ENCODE assay signal across 17 cellular contexts in genomic region chr2:149059822-149060221, GRCh38. TPM values are rescaled to one million over a fixed set of nuclear protein-coding genes. Genes with fewer than 3 reads are reported as not detected.
A peak's percentile ranks its signal among the peaks of the same experiment; 100 is the strongest.
DNase-seq lines count a peak whose midpoint lies in the region; ATAC-seq, FAIRE-seq and TF ChIP-seq lines count a peak whose summit lies in the region.
"Had no signal": no experiment of that assay in that cellular context is flagged by ENCODE, and none has a peak within 500 bp of the region (broad histone marks: within the 10 kb centered on the region; RNA-seq: fewer than 3 reads in every experiment).

No MANE protein-coding gene starts in this region.

- H3K4me1 ChIP-seq in H1 (replicated peaks in 1 of 4; ENCODE audit: control insufficient read depth in 3 of 4, insufficient read depth in 4 of 4, low read length in 3 of 4) (peaks cover 0 to 2% (median 0%) of the 10 kb centered on the region in 4 experiments; a peak in 1 of 7 replicates), mesenchymal stem cell (ENCODE audit: control insufficient read depth, insufficient read depth, low read depth, low read length) (no peaks in the 10 kb centered on the region)
- H3K4me1 ChIP-seq: BLaER1 treated with 17β-estradiol and CSF1 and Interleukin-3, amounts not matched to agents 10 nM and 100 nM; HAP-1 had no signal

- no peak for ATAC-seq in GM21526 (IDR thresholded peaks at IDR 0.05; ENCODE audit: low FRiP score, unreplicated experiment)
- ATAC-seq: CD8-positive, alpha-beta T cell; GM12878; K562 had no signal

- H3K36me3 ChIP-seq in H1 (ENCODE audit: control insufficient read depth in 2 of 4, insufficient read depth in 4 of 4, low read length in 3 of 4) (no peaks in the 10 kb centered on the region), mesenchymal stem cell (ENCODE audit: control insufficient read depth in 1 of 2, insufficient read depth in 2 of 2, low read depth in 1 of 2, low read length in 2 of 2) (no peaks in the 10 kb centered on the region)
- H3K36me3 ChIP-seq: BLaER1 treated with 17β-estradiol and CSF1 and Interleukin-3, amounts not matched to agents 10 nM and 100 nM; HAP-1 had no signal

- H3K4me1 Mint-ChIP-seq in HFFc6 (ENCODE audit: low read depth) (peaks cover 81% of the 10 kb centered on the region), progenitor cell of endocrine pancreas (ENCODE audit: low read depth) (peaks cover 47% of the 10 kb centered on the region), MCF 10A (ENCODE audit: insufficient read depth, unreplicated experiment) (no peaks in the 10 kb centered on the region)
- H3K4me1 Mint-ChIP-seq: B cell had no signal

- TF ChIP-seq RAD21 in H1 (IDR thresholded peaks at IDR 0.05 in 1 of 2, conservative IDR thresholded peaks at IDR 0.05 in 1 of 2; ENCODE audit: low read depth in 2 of 2, low read length in 2 of 2), result no peak

- peaks cover 0 to 2% of the 10 kb centered on the region in 2 experiments for H4K20me1 ChIP-seq in H1 (replicated peaks in 1 of 2; ENCODE audit: control insufficient read depth in 1 of 2, insufficient read depth in 2 of 2, low read length in 2 of 2)
- H4K20me1 ChIP-seq: BLaER1 treated with 17β-estradiol and CSF1 and Interleukin-3, amounts not matched to agents 10 nM and 100 nM had no signal

- no peak for TF ChIP-seq EP300 in H1 (IDR thresholded peaks at IDR 0.05; ENCODE audit: borderline replicate concordance in 1 of 2, low read depth in 2 of 2, low read length in 2 of 2)

- H2AK5ac ChIP-seq in H1 (ENCODE audit: low read depth, low read length), result no peak overlapping the region
- H2AK5ac ChIP-seq in mesenchymal stem cell (ENCODE audit: low read length, severe bottlenecking), result no peak overlapping the region

- H3K9ac ChIP-seq in H1 (replicated peaks in 1 of 4; ENCODE audit: extremely low read depth in 1 of 4, low read depth in 3 of 4, low read length in 3 of 4) (no peak overlapping the region), mesenchymal stem cell (ENCODE audit: low read length) (no peak overlapping the region)
- H3K9ac ChIP-seq: BLaER1 treated with 17β-estradiol and CSF1 and Interleukin-3, amounts not matched to agents 10 nM and 100 nM had no signal

- no peak overlapping the region for H3K4me2 ChIP-seq in H1 (ENCODE audit: insufficient read depth in 1 of 2, low read depth in 2 of 2, low read length in 2 of 2)
- H3K4me2 ChIP-seq in mesenchymal stem cell (ENCODE audit: low read length, poor library complexity, severe bottlenecking), result no peak overlapping the region
- H3K4me2 ChIP-seq: BLaER1 treated with 17β-estradiol and CSF1 and Interleukin-3, amounts not matched to agents 10 nM and 100 nM had no signal

- no peak overlapping the region for H4K91ac ChIP-seq in H1 (replicated peaks; ENCODE audit: insufficient read length, low read length)
- H4K91ac ChIP-seq in mesenchymal stem cell (ENCODE audit: low read length), result no peak overlapping the region

- H3K27ac ChIP-seq in H1 (ENCODE audit: low read depth, low read length), result no peak overlapping the region
- no peak overlapping the region for H3K27ac ChIP-seq in mesenchymal stem cell (ENCODE audit: low read length, poor library complexity, severe bottlenecking)
- H3K27ac ChIP-seq: BLaER1 treated with 17β-estradiol and CSF1 and Interleukin-3, amounts not matched to agents 10 nM and 100 nM; HL-60 had no signal

- no peak for FAIRE-seq in H1 (lab: Jason Lieb, UNC)
- FAIRE-seq: GM12878, K562 had no signal

- no peak for TF ChIP-seq POLR2A in H1 (IDR thresholded peaks at IDR 0.05; ENCODE audit: control extremely low read depth in 1 of 2, low read depth in 2 of 2, low read length in 2 of 2)

- H3K9me3 ChIP-seq in H1 (ENCODE audit: insufficient read depth in 2 of 2, low read depth in 1 of 2, low read length in 1 of 2), result no peaks in the 10 kb centered on the region
- no peaks in the 10 kb centered on the region for H3K9me3 ChIP-seq in mesenchymal stem cell (ENCODE audit: control insufficient read depth, low read length)
- H3K9me3 ChIP-seq: BLaER1 treated with 17β-estradiol and CSF1 and Interleukin-3, amounts not matched to agents 10 nM and 100 nM; HAP-1 had no signal

- H2BK12ac ChIP-seq in H1 (ENCODE audit: low read depth, low read length), result no peak overlapping the region
- H2BK12ac ChIP-seq in mesenchymal stem cell (ENCODE audit: low read length in 2 of 2), result no peak overlapping the region

- H3K79me1 ChIP-seq in H1 (ENCODE audit: low read depth, low read length), result no peaks in the 10 kb centered on the region
- H3K79me1 ChIP-seq in mesenchymal stem cell (replicated peaks; ENCODE audit: low read length, poor library complexity, severe bottlenecking), result no peaks in the 10 kb centered on the region

- CTCF ChIA-PET in H1 (lab: Charles Lee; ENCODE audit: partially characterized antibody), result interaction anchor here (2.0 kb wide), 1 partner anchor 20 kb away, joined by 13 read pairs; the partner anchor contains the start of gene LYPD6B
- CTCF ChIA-PET in MCF 10A (lab: Yijun Ruan, JAX), result interaction anchor here (1.3 kb wide), 1 partner anchor 10 kb away, joined by 5 read pairs; no protein-coding TSS in a partner anchor

- H3K27ac Mint-ChIP-seq in HFFc6 (peak overlapping the region; percentile 58; the same call in 1 of the 2 replicates), progenitor cell of endocrine pancreas (peak overlapping the region; percentile 92), MCF 10A (ENCODE audit: low read depth, unreplicated experiment) (no peak overlapping the region)
- H3K27ac Mint-ChIP-seq: B cell; CD8-positive, alpha-beta T cell had no signal

- H3K27me3 ChIP-seq in H1 (replicated peaks in 1 of 4; ENCODE audit: control insufficient read depth in 3 of 4, extremely low read depth in 1 of 4, insufficient read depth in 3 of 4, low read length in 3 of 4), result no peaks in the 10 kb centered on the region
- peaks cover 0 to 6% of the 10 kb centered on the region in 2 experiments for H3K27me3 ChIP-seq in mesenchymal stem cell (ENCODE audit: control insufficient read depth in 1 of 2, insufficient read depth in 1 of 2, low read length in 2 of 2)
- H3K27me3 ChIP-seq: BLaER1 treated with 17β-estradiol and CSF1 and Interleukin-3, amounts not matched to agents 10 nM and 100 nM had no signal

- H3K23me2 ChIP-seq in H1 (ENCODE audit: low read depth, low read length), result no peaks in the 10 kb centered on the region; the same call in 1 of the 2 replicates

- H3K27me3 Mint-ChIP-seq in HFFc6 (ENCODE audit: insufficient read depth), result no peaks in the 10 kb centered on the region; the same call in none of the 2 replicates
- no peaks in the 10 kb centered on the region for H3K27me3 Mint-ChIP-seq in progenitor cell of endocrine pancreas
- H3K27me3 Mint-ChIP-seq in MCF 10A (ENCODE audit: insufficient read depth, unreplicated experiment), result no peaks in the 10 kb centered on the region

- no peak overlapping the region for H3K56ac ChIP-seq in H1 (replicated peaks; ENCODE audit: insufficient read length, low read depth, low read length)

- no peak overlapping the region for H3K23ac ChIP-seq in H1 (ENCODE audit: insufficient read length)
- no peak overlapping the region for H3K23ac ChIP-seq in mesenchymal stem cell (ENCODE audit: low read length in 2 of 2)

- H3K4me3 ChIP-seq in H1 (ENCODE audit: extremely low read depth in 1 of 4, insufficient read depth in 2 of 4, low read depth in 3 of 4, low read length in 4 of 4) (no peak overlapping the region), mesenchymal stem cell (ENCODE audit: insufficient read depth in 1 of 2, low read depth in 1 of 2, low read length in 2 of 2) (no peak overlapping the region)
- H3K4me3 ChIP-seq: BLaER1 treated with 17β-estradiol and CSF1 and Interleukin-3, amounts not matched to agents 10 nM and 100 nM; GM12878; HAP-1; K562 had no signal

- H3K9me3 Mint-ChIP-seq in HFFc6, result no peaks in the 10 kb centered on the region
- no peaks in the 10 kb centered on the region for H3K9me3 Mint-ChIP-seq in progenitor cell of endocrine pancreas (ENCODE audit: low read depth)
- H3K9me3 Mint-ChIP-seq in MCF 10A (ENCODE audit: unreplicated experiment), result no peaks in the 10 kb centered on the region
- H3K9me3 Mint-ChIP-seq: CD8-positive, alpha-beta T cell had no signal

- no peak overlapping the region for H3K4ac ChIP-seq in H1 (replicated peaks; ENCODE audit: insufficient read length, low read depth, low read length)
- H3K4ac ChIP-seq in mesenchymal stem cell (ENCODE audit: low read depth in 1 of 2, low read length in 2 of 2), result peak overlapping the region in 1 of 2 experiments; percentile 13

- H4K5ac ChIP-seq in H1 (ENCODE audit: insufficient read length, low read depth, low read length), result no peak overlapping the region

- H3K36me3 Mint-ChIP-seq in HFFc6 (ENCODE audit: low read depth), result no peaks in the 10 kb centered on the region
- peaks cover 9% of the 10 kb centered on the region for H3K36me3 Mint-ChIP-seq in progenitor cell of endocrine pancreas (ENCODE audit: insufficient read depth)
- H3K36me3 Mint-ChIP-seq in MCF 10A (ENCODE audit: insufficient read depth, unreplicated experiment), result no peaks in the 10 kb centered on the region
- H3K36me3 Mint-ChIP-seq: CD8-positive, alpha-beta T cell had no signal

- BruUV-seq in MCF 10A (replicated peaks; lab: Mats Ljungman, UMichigan), result no TSS peak

- 63% methylated on average over 1 of the region's 1 CpG; no CpG with 5 or more reads in 1 of the 2 experiments for WGBS in H1 (ENCODE audit: extremely low coverage in 1 of 2, insufficient coverage in 1 of 2, insufficient read length in 1 of 2, insufficient replicate concordance in 2 of 2, low coverage in 1 of 2, low lambda C conversion rate in 2 of 2, missing lambda C conversion rate in 1 of 2), 2 experiments
- WGBS in mesenchymal stem cell, result 56% methylated on average over 1 of the region's 1 CpG

- H2BK20ac ChIP-seq in H1 (ENCODE audit: low read length), result no peak overlapping the region; the same call in 1 of the 2 replicates

- no peaks in the 10 kb centered on the region for H3K79me2 ChIP-seq in H1 (ENCODE audit: control insufficient read depth in 1 of 2, insufficient read depth in 2 of 2, low read length in 2 of 2)

- H2BK120ac ChIP-seq in H1 (replicated peaks; ENCODE audit: low read depth, low read length) (no peak overlapping the region), mesenchymal stem cell (ENCODE audit: low read depth, low read length) (no peak overlapping the region)

- no peak overlapping the region for H3K4me3 Mint-ChIP-seq in HFFc6
- no peak overlapping the region for H3K4me3 Mint-ChIP-seq in progenitor cell of endocrine pancreas (ENCODE audit: low read depth)
- H3K4me3 Mint-ChIP-seq in MCF 10A (ENCODE audit: unreplicated experiment), result no peak overlapping the region
- H3K4me3 Mint-ChIP-seq: B cell; CD8-positive, alpha-beta T cell had no signal

- H2BK5ac ChIP-seq in H1 (ENCODE audit: low read depth, low read length) (0 out of 2 replicates have a peak overlapping the region, but pooled peaks have one; percentile 17), mesenchymal stem cell (ENCODE audit: low read depth, low read length, poor library complexity, severe bottlenecking) (no peak overlapping the region)

- intact Hi-C loops in MCF 10A (cut with micrococcal nuclease), result no loop called here

- TF ChIP-seq CTCF in HFFc6 (IDR thresholded peaks at IDR 0.05) (no peak), H1 (IDR thresholded peaks at IDR 0.05; ENCODE audit: control extremely low read depth in 1 of 3, insufficient read depth in 1 of 3, low read depth in 1 of 3, low read length in 3 of 3) (no peak), progenitor cell of endocrine pancreas (IDR thresholded peaks at IDR 0.05; ENCODE audit: unreplicated experiment) (no peak), MCF 10A (IDR thresholded peaks at IDR 0.05; ENCODE audit: unreplicated experiment) (no peak)

- POLR2A ChIA-PET in H1 (lab: Charles Lee; ENCODE audit: partially characterized antibody), result no interaction called here
- POLR2A ChIA-PET in MCF 10A (lab: Yijun Ruan, JAX), result interaction anchor here (0.9 kb wide), 2 partner anchors 33 to 1388 kb away, joined by 3 read pairs; no protein-coding TSS in a partner anchor

- H4K8ac ChIP-seq in H1 (ENCODE audit: extremely low read depth, insufficient read depth, low read length), result no peak overlapping the region
- peak overlapping the region; percentile 27 for H4K8ac ChIP-seq in mesenchymal stem cell (ENCODE audit: low read length)

- no peak overlapping the region for H2AFZ ChIP-seq in H1 (ENCODE audit: low read length)
- H2AFZ ChIP-seq in mesenchymal stem cell (ENCODE audit: low read depth, low read length), result no peak overlapping the region

- H2BK15ac ChIP-seq in H1 (ENCODE audit: low read length), result no peak overlapping the region
- no peak overlapping the region for H2BK15ac ChIP-seq in mesenchymal stem cell (ENCODE audit: low read depth, poor library complexity, severe bottlenecking)

- H3K18ac ChIP-seq in H1 (ENCODE audit: extremely low read depth, low read length), result no peak overlapping the region
- peak overlapping the region in 1 of 2 experiments; percentile 38 for H3K18ac ChIP-seq in mesenchymal stem cell (ENCODE audit: low read depth in 1 of 2, low read length in 2 of 2)

- DNase-seq in HFFc6 (no peak), H1 (ENCODE audit: low read depth in 1 of 2, low spot score in 2 of 2) (no peak), mesenchymal stem cell (no peak), progenitor cell of endocrine pancreas (ENCODE audit: low spot score, unreplicated experiment) (no peak), MCF 10A (ENCODE audit: unreplicated experiment) (no peak), NCI-H1105 (lab: John Stamatoyannopoulos, UW) (no peak), cerebellar cortex (ENCODE audit: low spot score) (no peak)
- DNase-seq: Calu3; CD8-positive, alpha-beta T cell; DMS79 treated with DMSO at 0.1 percent for 48 hours had no signal

- no peak overlapping the region for H3K14ac ChIP-seq in H1 (ENCODE audit: insufficient read length)
- H3K14ac ChIP-seq in mesenchymal stem cell (ENCODE audit: low read length in 2 of 2), result no peak overlapping the region

RNA-seq across cellular contexts. Expression of gene LYPD6B, which starts 21.3 kb away (rescaled TPM):
- 10 to 100 TPM; 18.3 to 91.5 (median 23.2) TPM for total RNA-seq in HFFc6 (2021; fragmentation: NEBNext Ultra II Directional; extraction: Animal tissue kit (Norgen Biotek cat#: 25700))
- total RNA-seq in H1 (2021; fragmentation: NEBNext Ultra II Directional; extraction: Animal tissue kit (Norgen Biotek cat#: 25700)), result 2.2 and 3.0 TPM in 2 replicates
- 2.5 and 3.5 TPM in 2 replicates for polyA plus RNA-seq in H1 (2011; rRNA removed)
- polyA plus RNA-seq in H1 (2011; cell fraction: cytosol; rRNA removed), result 3.1 TPM
- polyA plus RNA-seq in H1 (2011; cell fraction: nucleus; rRNA removed), result 4.6 TPM
- polyA plus RNA-seq in H1 (2012, experiment 1 of 2), result 2.3 to 3.7 TPM (median 3.5 TPM) in 4 replicates
- 1.2 TPM for polyA plus RNA-seq in H1 (2012, experiment 2 of 2)
- polyA plus RNA-seq in H1 (2013, experiment 1 of 2), result 1.2 TPM
- 1.4 TPM for polyA plus RNA-seq in H1 (2013, experiment 2 of 2)
- 1.4 and 2.0 TPM in 2 replicates for polyA minus RNA-seq in H1 (2011; rRNA and poly(A)+ RNA removed)
- not detected for polyA minus RNA-seq in H1 (2011; cell fraction: cytosol; rRNA and poly(A)+ RNA removed)
- 1.00 TPM for polyA minus RNA-seq in H1 (2011; cell fraction: nucleus; rRNA and poly(A)+ RNA removed)
- 22.6 TPM for polyA plus RNA-seq in mesenchymal stem cell (2013, experiment 1 of 2)
- 21.2 TPM for polyA plus RNA-seq in mesenchymal stem cell (2013, experiment 2 of 2)
- total RNA-seq in progenitor cell of endocrine pancreas (140 TPM in 2 replicates), MCF 10A (2022) (0.37 TPM in 2 replicates)
- total RNA-seq: CD8-positive, alpha-beta T cell; K562 had no signal
- polyA plus RNA-seq: K562 had no signal
